8 cellular contexts compared by ENCODE assay signal in the genomic region with DNA sequence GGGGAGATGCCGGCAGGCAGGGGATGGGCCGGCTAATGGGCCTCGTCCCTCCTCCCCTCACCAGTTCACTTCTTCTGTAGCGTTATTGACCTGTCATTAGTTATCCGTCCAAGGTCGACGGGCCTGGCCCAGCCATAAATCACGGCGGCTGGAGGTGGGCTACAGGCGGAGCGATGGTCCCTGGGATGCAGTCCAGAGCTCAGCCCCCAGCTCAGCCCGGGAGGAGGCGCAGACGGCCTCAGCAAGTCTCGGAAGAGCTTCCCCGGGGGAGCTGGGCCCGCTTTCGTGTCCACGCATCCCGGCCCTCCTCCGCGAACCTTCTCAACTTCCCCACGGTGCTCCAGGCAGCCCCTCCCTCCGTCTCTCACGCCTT. TPM values are rescaled to one million over a fixed set of nuclear protein-coding genes. Genes with fewer than 3 reads are reported as not detected.
A peak's percentile ranks its signal among the peaks of the same experiment; 100 is the strongest.
DNase-seq lines count a peak whose midpoint lies in the region; ATAC-seq and TF ChIP-seq lines count a peak whose summit lies in the region.

No MANE protein-coding gene starts in this region.

- H3K36me3 Mint-ChIP-seq in activated CD4-positive, alpha-beta T cell treated with anti-CD3 and anti-CD28 coated beads for 36 hours (ENCODE audit: low read depth): no peaks in the 10 kb centered on the region
- H3K36me3 Mint-ChIP-seq in activated B cell treated with CpG ODN at 0.5 μM for 24 hours (ENCODE audit: low read depth): no peaks in the 10 kb centered on the region

- peak overlapping the region; percentile 62 for H3K4me3 Mint-ChIP-seq in activated CD4-positive, alpha-beta T cell treated with anti-CD3 and anti-CD28 coated beads for 36 hours
- peak overlapping the region; percentile 84 for H3K4me3 Mint-ChIP-seq in activated B cell treated with CpG ODN at 0.5 μM for 24 hours

- TF ChIP-seq CTCF in activated B cell treated with CpG ODN at 0.5 μM for 24 hours (IDR thresholded peaks at IDR 0.05) (no peak), spleen (IDR thresholded peaks at IDR 0.05 in 8 of 11, conservative IDR thresholded peaks at IDR 0.05 in 3 of 11) (no peak)

- peaks cover 2 to 68% (median 39%) of the 10 kb centered on the region in 7 donors for H3K27me3 ChIP-seq in spleen (replicated peaks in 1 of 7)

- intact Hi-C loops in activated CD4-positive, alpha-beta T cell treated with anti-CD3 and anti-CD28 coated beads for 36 hours (cut with DNase I, micrococcal nuclease): loop anchor here in 1 of 2 experiments (5.0 kb wide), 1 partner anchor 102 kb away; no protein-coding TSS in a partner anchor
- intact Hi-C loops in activated B cell treated with CpG ODN at 0.5 μM for 24 hours (cut with micrococcal nuclease): loop anchor here (10.0 kb wide), 1 partner anchor 215 kb away; a partner anchor contains a TSS
- intact Hi-C loops in spleen (cut with DNase I; ENCODE audit: low total_unique reads): no loop called here

- WGBS in spleen, 5 donors: 1 to 7% (median 5%) methylated on average over 19 to 25 of the region's 25 CpGs

- no peak overlapping the region for H3K27ac ChIP-seq in spleen

- no peak for TF ChIP-seq POLR2A in spleen (IDR thresholded peaks at IDR 0.05)

- peaks cover 0 to 12% (median 3%) of the 10 kb centered on the region in 8 donors for H3K9me3 ChIP-seq in spleen

- H3K4me1 ChIP-seq in spleen: peaks cover 15 to 38% (median 29%) of the 10 kb centered on the region in 6 donors

- H3K9me3 Mint-ChIP-seq in activated CD4-positive, alpha-beta T cell treated with anti-CD3 and anti-CD28 coated beads for 36 hours (ENCODE audit: low read depth): no peaks in the 10 kb centered on the region
- peaks cover 2% of the 10 kb centered on the region for H3K9me3 Mint-ChIP-seq in activated B cell treated with CpG ODN at 0.5 μM for 24 hours

- ATAC-seq in activated CD4-positive, alpha-beta T cell treated with anti-CD3 and anti-CD28 coated beads for 36 hours: no peak
- no peak for ATAC-seq in activated B cell treated with CpG ODN at 0.5 μM for 24 hours (ENCODE audit: low read depth)

- H3K27ac Mint-ChIP-seq in activated CD4-positive, alpha-beta T cell treated with anti-CD3 and anti-CD28 coated beads for 36 hours: no peak overlapping the region
- no peak overlapping the region for H3K27ac Mint-ChIP-seq in activated B cell treated with CpG ODN at 0.5 μM for 24 hours

- H3K4me3 ChIP-seq in iPS-11a (ENCODE audit: low read depth, low read length) (peak overlapping the region; percentile 64), spleen (peak overlapping the region in 6 of 8 donors; percentile 51 to 89 (median 59))

- H3K36me3 ChIP-seq in spleen: no peaks in the 10 kb centered on the region

- H3K4me1 Mint-ChIP-seq in activated CD4-positive, alpha-beta T cell treated with anti-CD3 and anti-CD28 coated beads for 36 hours: peaks cover 18% of the 10 kb centered on the region
- peaks cover 22% of the 10 kb centered on the region for H3K4me1 Mint-ChIP-seq in activated B cell treated with CpG ODN at 0.5 μM for 24 hours

- peaks cover 44% of the 10 kb centered on the region for H3K27me3 Mint-ChIP-seq in activated CD4-positive, alpha-beta T cell treated with anti-CD3 and anti-CD28 coated beads for 36 hours
- H3K27me3 Mint-ChIP-seq in activated B cell treated with CpG ODN at 0.5 μM for 24 hours: peaks cover 43% of the 10 kb centered on the region

- POLR2A ChIA-PET in activated CD4-positive, alpha-beta T cell treated with anti-CD3 and anti-CD28 coated beads for 36 hours (lab: Charles Lee): no interaction called here
- POLR2A ChIA-PET in activated B cell treated with CpG ODN at 0.5 μM for 24 hours (lab: Charles Lee): interaction anchor here (0.5 kb wide), 1 partner anchor 560 kb away, joined by 3 read pairs; no protein-coding TSS in a partner anchor

- CTCF ChIA-PET in activated CD4-positive, alpha-beta T cell treated with anti-CD3 and anti-CD28 coated beads for 36 hours (lab: Charles Lee): interaction anchor here (0.6 to 5.3 kb wide), 18 partner anchors 19 to 474 kb away, joined by 3 to 46 read pairs (median 4); no protein-coding TSS in a partner anchor
- CTCF ChIA-PET in activated B cell treated with CpG ODN at 0.5 μM for 24 hours (lab: Charles Lee): interaction anchor here (0.6 to 3.9 kb wide), 10 partner anchors 17 to 412 kb away, joined by 3 to 32 read pairs (median 6); a partner anchor contains a TSS

- no peak for DNase-seq in activated CD4-positive, alpha-beta T cell treated with anti-CD3 and anti-CD28 coated beads for 36 hours
- DNase-seq in activated CD4-positive, alpha-beta T cell treated with anti-CD3 and anti-CD28 coated beads, Interleukin-2, amount 50 U/mL, for 48 hours: no peak
- DNase-seq in activated B cell treated with CpG ODN at 0.5 μM for 24 hours (no peak), spleen (no peak), pons (ENCODE audit: low spot score) (no peak), HuH-7.5 (ENCODE audit: low spot score) (no peak)
- DNase-seq in central memory CD4-positive, alpha-beta T cell: no peak

RNA-seq across cellular contexts. Expression of a gene that starts 18.6 kb away (rescaled TPM):
- 10 to 100 TPM; 30.2 to 31.4 TPM for total RNA-seq in activated CD4-positive, alpha-beta T cell treated with anti-CD3 and anti-CD28 coated beads for 36 hours
- total RNA-seq in activated B cell treated with CpG ODN at 0.5 μM for 24 hours: 35.0 and 39.5 TPM in 2 replicates
- 10 to 100 TPM; 27.6 to 36.7 (median 28.9) TPM for total RNA-seq in spleen
- polyA plus RNA-seq in spleen: 10 to 100 TPM; 22.3 to 40.3 (median 39.0) TPM

RNA-seq across cellular contexts. Expression of a gene that starts 18.7 kb away (rescaled TPM):
- 10 to 100 TPM; 15.5 to 19.3 TPM for total RNA-seq in activated CD4-positive, alpha-beta T cell treated with anti-CD3 and anti-CD28 coated beads for 36 hours
- total RNA-seq in activated B cell treated with CpG ODN at 0.5 μM for 24 hours: 2.3 and 2.9 TPM in 2 replicates
- 1 to 10 TPM; 3.2 to 9.6 (median 5.4) TPM for total RNA-seq in spleen
- polyA plus RNA-seq in spleen: 1 to 10 TPM; 3.2 to 4.5 (median 4.4) TPM
